Comparison of ENCODE assay signal across 11 cellular contexts in genomic region chr6:14664616-14665315, GRCh38.
DNase-seq lines count a peak whose midpoint lies in the region; ATAC-seq lines count a peak whose summit lies in the region.
"Had no signal": no experiment of that assay in that cellular context is flagged by ENCODE, and none has a peak within 500 bp of the region (broad histone marks: within the 10 kb centered on the region; RNA-seq: fewer than 3 reads in every experiment).

No MANE protein-coding gene starts in this region.

- no peaks in the 10 kb centered on the region for H3K36me3 Mint-ChIP-seq in CD4-positive, CD25-positive, alpha-beta regulatory T cell

- no peaks in the 10 kb centered on the region for H3K27me3 ChIP-seq in CD4-positive, CD25-positive, alpha-beta regulatory T cell (ENCODE audit: control insufficient read depth, insufficient read depth, low read length)
- no peaks in the 10 kb centered on the region for H3K27me3 ChIP-seq in SJSA1 (replicated peaks)
- H3K27me3 ChIP-seq: MG63, vagina had no signal

- peaks cover 9% of the 10 kb centered on the region for H3K27me3 Mint-ChIP-seq in CD4-positive, CD25-positive, alpha-beta regulatory T cell

- peaks cover 16% of the 10 kb centered on the region for H3K4me1 ChIP-seq in CD4-positive, CD25-positive, alpha-beta regulatory T cell (ENCODE audit: control insufficient read depth, insufficient read depth, low read length, poor library complexity, severe bottlenecking)
- H3K4me1 ChIP-seq in SJSA1 (replicated peaks) = peaks cover 17% of the 10 kb centered on the region
- H3K4me1 ChIP-seq: vagina had no signal

- H3K27ac Mint-ChIP-seq in CD4-positive, CD25-positive, alpha-beta regulatory T cell = peak overlapping the region in 2 of 3 donors; percentile 44 to 59

- no peaks in the 10 kb centered on the region for H3K9me3 ChIP-seq in CD4-positive, CD25-positive, alpha-beta regulatory T cell (ENCODE audit: control insufficient read depth in 2 of 2, low read length in 2 of 2)
- no peaks in the 10 kb centered on the region for H3K9me3 ChIP-seq in SJSA1 (replicated peaks)
- H3K9me3 ChIP-seq: MG63, vagina had no signal

- H3K4me1 Mint-ChIP-seq in CD4-positive, CD25-positive, alpha-beta regulatory T cell = peaks cover 10 to 13% (median 11%) of the 10 kb centered on the region in 4 donors

- H3K36me3 ChIP-seq in CD4-positive, CD25-positive, alpha-beta regulatory T cell (ENCODE audit: control insufficient read depth, insufficient read depth, low read length) = no peaks in the 10 kb centered on the region
- H3K36me3 ChIP-seq in SJSA1 = no peaks in the 10 kb centered on the region
- H3K36me3 ChIP-seq: MG63, vagina had no signal

- H3K4me3 ChIP-seq in CD4-positive, CD25-positive, alpha-beta regulatory T cell (ENCODE audit: low read depth, low read length) = no peak overlapping the region
- no peak overlapping the region for H3K4me3 ChIP-seq in SJSA1
- H3K4me3 ChIP-seq: MG63, vagina had no signal

- no peaks in the 10 kb centered on the region for H3K9me3 Mint-ChIP-seq in CD4-positive, CD25-positive, alpha-beta regulatory T cell

- DNase-seq in CD4-positive, CD25-positive, alpha-beta regulatory T cell = peak in 1 of 3 donors; percentile 7
- DNase-seq in SJSA1 (ENCODE audit: low read depth in 1 of 2, low spot score in 2 of 2) (peak; percentile 28 to 54), iPS-NIHi7 (ENCODE audit: extremely low spot score) (peak; percentile 63), MV-4-11 (lab: John Stamatoyannopoulos, UW) (no peak)
- DNase-seq: MG63 had no signal

- ATAC-seq in CD4-positive, CD25-positive, alpha-beta regulatory T cell (ENCODE audit: low read depth in 2 of 2) = no peak
- ATAC-seq in GM21576 (IDR thresholded peaks at IDR 0.05; ENCODE audit: unreplicated experiment) (peak; percentile 11), HG03159 (IDR thresholded peaks at IDR 0.05; ENCODE audit: unreplicated experiment) (no peak), GM19324 (IDR thresholded peaks at IDR 0.05; ENCODE audit: low FRiP score, unreplicated experiment) (no peak), HG03135 (IDR thresholded peaks at IDR 0.05; ENCODE audit: unreplicated experiment) (no peak)
- ATAC-seq: left lobe of liver had no signal

- H3K4me3 Mint-ChIP-seq in CD4-positive, CD25-positive, alpha-beta regulatory T cell = peak overlapping the region in 2 of 4 donors; percentile 29 to 69

- H3K27ac ChIP-seq in CD4-positive, CD25-positive, alpha-beta regulatory T cell (ENCODE audit: insufficient read depth, low read length, poor library complexity, severe bottlenecking) = no peak overlapping the region
- no peak overlapping the region for H3K27ac ChIP-seq in SJSA1
- H3K27ac ChIP-seq: vagina had no signal
